14 cellular contexts compared by ENCODE assay signal in genomic region chr15:45919806-45920205, GRCh38.
DNase-seq lines count a peak whose midpoint lies in the region; ATAC-seq and TF ChIP-seq lines count a peak whose summit lies in the region.
"Had no signal": no experiment of that assay in that cellular context is flagged by ENCODE, and none has a peak within 500 bp of the region (broad histone marks: within the 10 kb centered on the region; RNA-seq: fewer than 3 reads in every experiment).

No MANE protein-coding gene starts in this region.

- H2AFZ ChIP-seq in GM23338, result peak overlapping the region; percentile 38; the same call in 1 of the 2 replicates

- DNase-seq in GM23338 (ENCODE audit: low spot score), result peak; percentile 2
- peak; percentile 3 for DNase-seq in RKO (ENCODE audit: low spot score)
- DNase-seq in fibroblast of villous mesenchyme (ENCODE audit: low read depth), result peak; percentile 73
- DNase-seq in pulmonary artery endothelial cell (ENCODE audit: low read depth, low spot score), result peak; percentile 91
- DNase-seq in GM13976 (ENCODE audit: low spot score), result no peak
- no peak for DNase-seq in suprapubic skin (ENCODE audit: low spot score in 2 of 2)
- no peak for DNase-seq in ureter (ENCODE audit: low spot score)
- no peak for DNase-seq in stimulated activated CD4-positive, alpha-beta T cell treated with anti-CD3 and anti-CD28 coated beads, Interleukin-2, amount 100 ng/mL, for 48 hours
- DNase-seq: activated CD4-positive, alpha-beta T cell treated with anti-CD3 and anti-CD28 coated beads for 48 hours; activated naive CD4-positive, alpha-beta T cell treated with anti-CD3 and anti-CD28 coated beads, Interleukin-2, amount 50 U/mL, for 16 hours; mucosa of descending colon; stimulated activated CD4-positive, alpha-beta T cell treated with anti-CD3 and anti-CD28 coated beads, Interleukin-15, amount 100 ng/mL, for 24 hours had no signal

- H3K27me3 ChIP-seq in GM23338 (ENCODE audit: insufficient read depth), result no peaks in the 10 kb centered on the region
- H3K27me3 ChIP-seq in suprapubic skin, result no peaks in the 10 kb centered on the region
- H3K27me3 ChIP-seq: SJCRH30 had no signal

- TF ChIP-seq EP300 in suprapubic skin (IDR thresholded peaks at IDR 0.05), result no peak

- no peaks in the 10 kb centered on the region for H3K4me1 ChIP-seq in GM23338 (ENCODE audit: insufficient read depth)
- no peaks in the 10 kb centered on the region for H3K4me1 ChIP-seq in suprapubic skin

- no peak for ATAC-seq in GM23338
- ATAC-seq: mucosa of descending colon had no signal

- H3K36me3 Mint-ChIP-seq in GM23338 (ENCODE audit: low read depth), result peaks cover 3% of the 10 kb centered on the region; the same call in 1 of the 3 replicates

- no peaks in the 10 kb centered on the region for H3F3A ChIP-seq in GM23338 (replicated peaks; ENCODE audit: low read depth)

- no peaks in the 10 kb centered on the region for H3K79me2 ChIP-seq in GM23338 (replicated peaks; ENCODE audit: insufficient read depth)

- H3K9me3 Mint-ChIP-seq in GM23338, result peaks cover 91% of the 10 kb centered on the region

- no peak overlapping the region for H3K4me3 Mint-ChIP-seq in GM23338
- H3K4me3 Mint-ChIP-seq: stimulated activated naive CD8-positive, alpha-beta T cell treated with anti-CD3 and anti-CD28 coated beads, Interleukin-15, Interleukin-2, amounts not matched to agents 100 ng/mL and 50 ng/mL, for 24 hours had no signal

- no peaks in the 10 kb centered on the region for H3K36me3 ChIP-seq in GM23338 (ENCODE audit: insufficient read depth)
- H3K36me3 ChIP-seq in suprapubic skin, result no peaks in the 10 kb centered on the region
- H3K36me3 ChIP-seq: SJCRH30 had no signal

- H3K27me3 Mint-ChIP-seq in GM23338 (ENCODE audit: insufficient read depth, low read depth, poor library complexity), result peaks cover 6% of the 10 kb centered on the region
- H3K27me3 Mint-ChIP-seq: stimulated activated naive CD8-positive, alpha-beta T cell treated with anti-CD3 and anti-CD28 coated beads, Interleukin-15, Interleukin-2, amounts not matched to agents 100 ng/mL and 50 ng/mL, for 24 hours had no signal

- in situ Hi-C loops in GM13976 (cut with MboI; ENCODE audit: low sequenced_read_pairs, unreplicated experiment), result no loop called here

- H4K20me1 ChIP-seq in GM23338 (replicated peaks; ENCODE audit: insufficient read depth), result no peaks in the 10 kb centered on the region

- H3K9me2 ChIP-seq in GM23338 (ENCODE audit: insufficient read depth), result peaks cover 12% of the 10 kb centered on the region

- no peaks in the 10 kb centered on the region for H3K4me1 Mint-ChIP-seq in GM23338

- TF ChIP-seq POLR2A in suprapubic skin (IDR thresholded peaks at IDR 0.05), result no peak

- H3K27ac Mint-ChIP-seq in GM23338, result no peak overlapping the region
- H3K27ac Mint-ChIP-seq: stimulated activated naive CD8-positive, alpha-beta T cell treated with anti-CD3 and anti-CD28 coated beads, Interleukin-15, Interleukin-2, amounts not matched to agents 100 ng/mL and 50 ng/mL, for 24 hours had no signal

- H3K9me3 ChIP-seq in suprapubic skin, result no peaks in the 10 kb centered on the region
- H3K9me3 ChIP-seq: mucosa of descending colon, SJCRH30 had no signal

- no peak for TF ChIP-seq CTCF in GM23338 (conservative IDR thresholded peaks at IDR 0.05; ENCODE audit: low read depth in 2 of 2)
- no peak for TF ChIP-seq CTCF in fibroblast of villous mesenchyme (IDR thresholded peaks at IDR 0.05; ENCODE audit: insufficient read depth, low read depth, low read length)
- no peak for TF ChIP-seq CTCF in GM13976 (IDR thresholded peaks at IDR 0.05; ENCODE audit: borderline replicate concordance, control extremely low read depth, extremely low read depth, insufficient read depth, missing control alignments)
- TF ChIP-seq CTCF in suprapubic skin (IDR thresholded peaks at IDR 0.05), result no peak

- H3K27ac ChIP-seq in GM23338 (ENCODE audit: low read depth), result no peak overlapping the region
- no peak overlapping the region for H3K27ac ChIP-seq in suprapubic skin
- H3K27ac ChIP-seq: SJCRH30 had no signal

- no peak overlapping the region for H3K4me2 ChIP-seq in GM23338

- WGBS in suprapubic skin, result 75% methylated on average over 6 of the region's 6 CpGs

- H3K4me3 ChIP-seq in GM23338, result no peak overlapping the region
- H3K4me3 ChIP-seq in fibroblast of villous mesenchyme (ENCODE audit: low read depth, low read length), result no peak overlapping the region
- H3K4me3 ChIP-seq in suprapubic skin, result no peak overlapping the region
- H3K4me3 ChIP-seq: mucosa of descending colon, SJCRH30 had no signal

TF ChIP-seq in GM23338, 12 proteins besides CTCF, POLR2A, EP300 and RAD21 (continues in another document):
- no peak for TF ChIP-seq CREB1 (CRISPR knock-in tag; IDR thresholded peaks at IDR 0.05; ENCODE audit: low read depth)
- TF ChIP-seq STAT1 (IDR thresholded peaks at IDR 0.05; ENCODE audit: unreplicated experiment), result no peak
- no peak for TF ChIP-seq JUNB (IDR thresholded peaks at IDR 0.05; ENCODE audit: unreplicated experiment)
- TF ChIP-seq ETS1 (IDR thresholded peaks at IDR 0.05), result no peak
- TF ChIP-seq NANOG (IDR thresholded peaks at IDR 0.05; ENCODE audit: borderline replicate concordance), result no peak
- no peak for TF ChIP-seq EZH2 (IDR thresholded peaks at IDR 0.05; ENCODE audit: low read depth, unreplicated experiment)
- no peak for TF ChIP-seq ZNF331 (CRISPR knock-in tag; IDR thresholded peaks at IDR 0.05; ENCODE audit: low read depth)
- no peak for TF ChIP-seq ZNF114 (CRISPR knock-in tag; IDR thresholded peaks at IDR 0.05)
- TF ChIP-seq EZH2phosphoT487 (IDR thresholded peaks at IDR 0.05; ENCODE audit: unreplicated experiment), result no peak
- TF ChIP-seq POLR2AphosphoS5 (IDR thresholded peaks at IDR 0.05; ENCODE audit: low read depth), result no peak
- TF ChIP-seq REST (IDR thresholded peaks at IDR 0.05; ENCODE audit: unreplicated experiment), result no peak

Comparison
In these comparisons a context has a peak if more than half of its experiments do, and no peak if none do; other contexts are left out.
1. DNase-seq: peak in GM23338 (single experiment), RKO (single experiment), fibroblast of villous mesenchyme (single experiment) and pulmonary artery endothelial cell (single experiment); none in GM13976 (single experiment), suprapubic skin (0 of 2), ureter (single experiment) and stimulated activated CD4-positive, alpha-beta T cell treated with anti-CD3 and anti-CD28 coated beads, Interleukin-2, amount 100 ng/mL, for 48 hours (0 of 2).